Comparison of ENCODE assay signal across 8 cellular contexts in the genomic region with DNA sequence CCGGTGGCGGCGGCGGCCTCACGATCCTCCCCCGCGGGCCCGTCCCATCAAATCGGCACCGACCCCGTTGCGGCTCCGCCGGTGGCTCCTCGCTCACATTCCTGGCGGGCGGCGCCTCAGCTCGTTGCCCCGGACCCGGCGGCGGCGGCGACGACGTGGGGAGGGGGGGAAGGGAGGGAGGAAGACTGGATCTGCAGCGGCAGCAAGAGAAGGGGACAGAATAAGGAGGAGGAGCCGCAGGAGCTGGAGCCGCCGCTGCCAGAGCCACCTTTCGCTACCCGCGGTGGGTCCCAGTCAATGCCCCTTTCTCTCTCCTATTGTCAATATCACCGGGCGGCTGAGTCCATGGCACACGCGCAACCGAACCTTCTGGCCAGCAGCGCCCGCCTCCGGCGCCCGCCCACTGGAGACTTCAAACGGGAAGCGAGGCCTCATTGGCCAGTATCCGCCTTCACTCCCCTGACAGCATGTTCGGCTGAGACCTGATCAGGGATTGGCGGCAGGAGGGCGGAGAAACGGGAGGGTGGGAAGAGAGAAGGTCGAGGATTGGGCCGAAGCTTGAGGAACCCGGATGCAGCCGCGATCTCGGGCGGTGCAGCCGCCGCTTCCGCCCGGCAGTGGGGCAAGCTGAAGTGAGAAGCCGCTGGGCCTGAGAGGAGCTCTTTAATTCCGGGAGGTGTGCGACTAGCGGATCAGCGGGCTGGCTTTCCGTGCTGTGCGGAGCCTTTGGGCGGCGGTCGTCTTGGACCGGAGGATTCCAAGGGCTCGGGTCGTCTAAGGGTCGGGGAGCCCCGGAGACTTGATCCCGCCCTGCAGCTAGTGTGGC. TPM values are rescaled to one million over a fixed set of nuclear protein-coding genes. Genes with fewer than 3 reads are reported as not detected.
DNase-seq lines count a peak whose midpoint lies in the region; ATAC-seq and TF ChIP-seq lines count a peak whose summit lies in the region.

TSS of gene PPP2R5E (minus strand) at position 378 of the 826 bp plus-strand sequence. CDS start 3,692 bp downstream, outside the sequence.

- peaks cover 20% of the 10 kb centered on the region for H3K36me3 Mint-ChIP-seq in activated B cell treated with CpG ODN at 0.5 μM for 24 hours (ENCODE audit: low read depth)
- H3K36me3 Mint-ChIP-seq in immature natural killer cell = peaks cover 9 to 14% (median 11%) of the 10 kb centered on the region in 3 donors

- H3K4me1 Mint-ChIP-seq in activated B cell treated with CpG ODN at 0.5 μM for 24 hours (peaks cover 34% of the 10 kb centered on the region), immature natural killer cell (peaks cover 36 to 50% of the 10 kb centered on the region in 2 donors)

- peak within 1 kb of the TSS; percentile 97 for H3K4me3 Mint-ChIP-seq in activated B cell treated with CpG ODN at 0.5 μM for 24 hours
- H3K4me3 Mint-ChIP-seq in immature natural killer cell = peak within 1 kb of the TSS; percentile 83 to 99 (median 97)

- in situ Hi-C loops in GM18951 (cut with MboI; ENCODE audit: low sequenced_read_pairs, unreplicated experiment) = no loop called here

- no peak for TF ChIP-seq CTCF in activated B cell treated with CpG ODN at 0.5 μM for 24 hours (IDR thresholded peaks at IDR 0.05)

- TF ChIP-seq POLR2A in GM18951 (IDR thresholded peaks at IDR 0.05; ENCODE audit: extremely low read depth, insufficient read depth, insufficient read length) = peak; percentile 96

- intact Hi-C loops in activated B cell treated with CpG ODN at 0.5 μM for 24 hours (cut with micrococcal nuclease) = loop anchor here (1.0 to 10.0 kb wide), 11 partner anchors 65 to 1651 kb away; partner anchors contain the start of genes SGPP1, SYNE2, WDR89 and ZBTB1

- POLR2A ChIA-PET in activated B cell treated with CpG ODN at 0.5 μM for 24 hours (lab: Charles Lee) = interaction anchor here (0.5 to 2.5 kb wide), 30 partner anchors 11 to 1781 kb away, joined by 3 to 34 read pairs (median 3); partner anchors contain the start of genes ESR2, HSPA2, MTHFD1 and SGPP1

- H3K27ac Mint-ChIP-seq in activated B cell treated with CpG ODN at 0.5 μM for 24 hours (peak within 1 kb of the TSS; percentile 92), immature natural killer cell (peak within 1 kb of the TSS; percentile 72 to 96 (median 90))

- no peaks in the 10 kb centered on the region for H3K9me3 Mint-ChIP-seq in activated B cell treated with CpG ODN at 0.5 μM for 24 hours
- no peaks in the 10 kb centered on the region for H3K9me3 Mint-ChIP-seq in immature natural killer cell

- peak; percentile 99 for DNase-seq in AG08395 (ENCODE audit: low spot score)
- peak; percentile 99 for DNase-seq in NCI-H345 (lab: John Stamatoyannopoulos, UW)
- peak; percentile 87 for DNase-seq in activated B cell treated with CpG ODN at 0.5 μM for 24 hours
- peak; percentile 97 for DNase-seq in central memory CD4-positive, alpha-beta T cell
- DNase-seq in immature natural killer cell = peak; percentile 98
- peak; percentile 97 for DNase-seq in smooth muscle cell of the brain vasculature (ENCODE audit: low read depth, low spot score)

- no peaks in the 10 kb centered on the region for H3K27me3 Mint-ChIP-seq in activated B cell treated with CpG ODN at 0.5 μM for 24 hours
- H3K27me3 Mint-ChIP-seq in immature natural killer cell (ENCODE audit: low read depth in 3 of 3) = peaks cover 4 to 10% (median 5%) of the 10 kb centered on the region in 3 donors

- peak; percentile 96 for ATAC-seq in HG03196 (IDR thresholded peaks at IDR 0.05; ENCODE audit: unreplicated experiment)
- ATAC-seq in activated B cell treated with CpG ODN at 0.5 μM for 24 hours (ENCODE audit: low read depth) = peak; percentile 96

- CTCF ChIA-PET in activated B cell treated with CpG ODN at 0.5 μM for 24 hours (lab: Charles Lee) = interaction anchor here (1.6 to 1.9 kb wide), 2 partner anchors 154 to 227 kb away, joined by 5 to 14 read pairs; no protein-coding TSS in a partner anchor

RNA-seq across cellular contexts. Expression of gene PPP2R5E, which starts in this region (rescaled TPM):
- total RNA-seq in activated B cell treated with CpG ODN at 0.5 μM for 24 hours = 40.0 and 44.8 TPM in 2 replicates
- polyA plus RNA-seq in immature natural killer cell = 10 to 100 TPM; 28.4 to 61.8 (median 47.3) TPM

Comparison
In these comparisons a context has a peak if more than half of its experiments do, and no peak if none do; other contexts are left out.
1. Peak in every context shown above with its lines: DNase-seq and ATAC-seq.